ENCODE assay signal across 16 cellular contexts in genomic region chr10:132271458-132272011, GRCh38.
"Had no signal": no experiment of that assay in that cellular context is flagged by ENCODE, and none has a peak within 500 bp of the region (broad histone marks: within the 10 kb centered on the region; RNA-seq: fewer than 3 reads in every experiment).

No MANE protein-coding gene starts in this region.

- ATAC-seq: esophagus mucosa; stimulated activated memory B cell treated with anti-CD40 and anti-IgM and Interleukin-4, amounts not matched to agents 10 μg/mL and 1 μg/mL and 100 μg/mL, for 72 hours had no signal

- H3K27ac Mint-ChIP-seq: activated naive CD4-positive, alpha-beta T cell treated with anti-CD3 and anti-CD28 coated beads for 36 hours; activated naive CD8-positive, alpha-beta T cell treated with anti-CD3 and anti-CD28 coated beads for 36 hours; activated T-helper 1 cell treated with anti-CD3 and anti-CD28 coated beads, Interleukin-12 subunit alpha, Interleukin-12 subunit beta, Interleukin-2, Interleukin-4 antibody, amounts not matched to agents 30 ng/mL and 10 ng/mL and 1 ng/mL, durations not matched to agents 14 hours and 24 hours and 36 hours; dendritic cell treated with granulocyte-macrophage colony-stimulating factor and Interleukin-4, amounts not matched to agents 40 ng/mL and 50 ng/mL, for 4 days; stimulated activated memory B cell treated with anti-CD40 and anti-IgM and Interleukin-4, amounts not matched to agents 10 μg/mL and 1 μg/mL and 100 μg/mL, for 72 hours had no signal

- H3K27me3 Mint-ChIP-seq: activated naive CD8-positive, alpha-beta T cell treated with anti-CD3 and anti-CD28 coated beads for 36 hours; dendritic cell treated with granulocyte-macrophage colony-stimulating factor and Interleukin-4, amounts not matched to agents 40 ng/mL and 50 ng/mL, for 4 days had no signal

- H3K4me1 Mint-ChIP-seq: activated naive CD8-positive, alpha-beta T cell treated with anti-CD3 and anti-CD28 coated beads for 36 hours; stimulated activated memory B cell treated with anti-CD40 and anti-IgM and Interleukin-4, amounts not matched to agents 10 μg/mL and 1 μg/mL and 100 μg/mL, for 72 hours had no signal

- DNase-seq: activated CD4-positive, alpha-beta T cell treated with anti-CD3 and anti-CD28 coated beads for 4 hours; activated CD4-positive, alpha-beta T cell treated with anti-CD3 and anti-CD28 coated beads, Interleukin-2, amount 50 U/mL, for 4 hours; activated CD4-positive, CD25-positive, alpha-beta regulatory T cell; activated effector memory CD4-positive, alpha-beta T cell treated with anti-CD3 and anti-CD28 coated beads, Interleukin-2, amount 50 U/mL, for 16 hours; activated naive CD4-positive, alpha-beta T cell treated with anti-CD3 and anti-CD28 coated beads for 36 hours; activated naive CD8-positive, alpha-beta T cell treated with anti-CD3 and anti-CD28 coated beads for 36 hours; activated T-cell treated with anti-CD3 and anti-CD28 coated beads, Interleukin-2, amount 50 U/mL, for 1 hour; endodermal cell; kidney glomerular epithelial cell; stimulated activated CD4-positive, alpha-beta T cell treated with anti-CD3 and anti-CD28 coated beads, Interleukin-4, amount 100 ng/mL, for 4 hours; stimulated activated CD8-positive, alpha-beta memory T cell treated with anti-CD3 and anti-CD28 coated beads, Interleukin-4, amount 100 ng/mL, for 48 hours had no signal

- H3K4me3 Mint-ChIP-seq: activated naive CD4-positive, alpha-beta T cell treated with anti-CD3 and anti-CD28 coated beads for 36 hours; activated naive CD8-positive, alpha-beta T cell treated with anti-CD3 and anti-CD28 coated beads for 36 hours; activated T-helper 1 cell treated with anti-CD3 and anti-CD28 coated beads, Interleukin-12 subunit alpha, Interleukin-12 subunit beta, Interleukin-2, Interleukin-4 antibody, amounts not matched to agents 30 ng/mL and 10 ng/mL and 1 ng/mL, durations not matched to agents 14 hours and 24 hours and 36 hours; dendritic cell treated with granulocyte-macrophage colony-stimulating factor and Interleukin-4, amounts not matched to agents 40 ng/mL and 50 ng/mL, for 4 days; endodermal cell; stimulated activated memory B cell treated with anti-CD40 and anti-IgM and Interleukin-4, amounts not matched to agents 10 μg/mL and 1 μg/mL and 100 μg/mL, for 72 hours had no signal

- H3K9me3 Mint-ChIP-seq: dendritic cell treated with granulocyte-macrophage colony-stimulating factor and Interleukin-4, amounts not matched to agents 40 ng/mL and 50 ng/mL, for 4 days; nephron had no signal
